ENCODE assay signal across 8 cellular contexts in genomic region chr22:40651563-40652501, GRCh38. TPM values are rescaled to one million over a fixed set of nuclear protein-coding genes. Genes with fewer than 3 reads are reported as not detected.
DNase-seq lines count a peak whose midpoint lies in the region; ATAC-seq and TF ChIP-seq lines count a peak whose summit lies in the region.

No MANE protein-coding gene starts in this region.

- no peaks in the 10 kb centered on the region for H3K36me3 Mint-ChIP-seq in T-helper 2 cell treated with Interferon-gamma antibody and Interleukin-4, amounts not matched to agents 5 μg/mL and 100 μg/mL, for 36 hours (ENCODE audit: low read depth)
- H3K36me3 Mint-ChIP-seq in progenitor cell of endocrine pancreas (ENCODE audit: insufficient read depth) (no peaks in the 10 kb centered on the region), type B pancreatic cell (no peaks in the 10 kb centered on the region)

- H3K27ac ChIP-seq in angular gyrus (ENCODE audit: low read depth, low read length): peak overlapping the region; percentile 98

- TF ChIP-seq CTCF in progenitor cell of endocrine pancreas (IDR thresholded peaks at IDR 0.05; ENCODE audit: unreplicated experiment): no peak
- no peak for TF ChIP-seq CTCF in type B pancreatic cell (conservative IDR thresholded peaks at IDR 0.05)

- no peaks in the 10 kb centered on the region for H3K9me3 Mint-ChIP-seq in T-helper 2 cell treated with Interferon-gamma antibody and Interleukin-4, amounts not matched to agents 5 μg/mL and 100 μg/mL, for 36 hours
- no peaks in the 10 kb centered on the region for H3K9me3 Mint-ChIP-seq in progenitor cell of endocrine pancreas (ENCODE audit: low read depth)
- H3K9me3 Mint-ChIP-seq in type B pancreatic cell: no peaks in the 10 kb centered on the region

- H3K27ac Mint-ChIP-seq in T-helper 2 cell treated with Interferon-gamma antibody and Interleukin-4, amounts not matched to agents 5 μg/mL and 100 μg/mL, for 36 hours: peak overlapping the region; percentile 92
- H3K27ac Mint-ChIP-seq in progenitor cell of endocrine pancreas (peak overlapping the region; percentile 95), type B pancreatic cell (peak overlapping the region; percentile 95)

- H3K27me3 Mint-ChIP-seq in T-helper 2 cell treated with Interferon-gamma antibody and Interleukin-4, amounts not matched to agents 5 μg/mL and 100 μg/mL, for 36 hours (ENCODE audit: low read depth): no peaks in the 10 kb centered on the region
- no peaks in the 10 kb centered on the region for H3K27me3 Mint-ChIP-seq in progenitor cell of endocrine pancreas
- H3K27me3 Mint-ChIP-seq in type B pancreatic cell: no peaks in the 10 kb centered on the region

- H3K4me3 Mint-ChIP-seq in T-helper 2 cell treated with Interferon-gamma antibody and Interleukin-4, amounts not matched to agents 5 μg/mL and 100 μg/mL, for 36 hours: peak overlapping the region; percentile 76
- peak overlapping the region; percentile 79 for H3K4me3 Mint-ChIP-seq in progenitor cell of endocrine pancreas (ENCODE audit: low read depth)
- H3K4me3 Mint-ChIP-seq in type B pancreatic cell: peak overlapping the region; percentile 88

- intact Hi-C loops in left cardiac atrium (cut with DNase I): no loop called here

- peak; percentile 84 to 89 for DNase-seq in AML-193 (lab: John Stamatoyannopoulos, UW)
- peak; percentile 99 for DNase-seq in H4 (ENCODE audit: low spot score)
- DNase-seq in NCI-H1930 (lab: John Stamatoyannopoulos, UW): peak; percentile 85 to 86
- peak; percentile 92 for DNase-seq in T-helper 2 cell treated with Interferon-gamma antibody and Interleukin-4, amounts not matched to agents 5 μg/mL and 100 μg/mL, for 36 hours (ENCODE audit: low spot score)
- peak; percentile 98 for DNase-seq in left cardiac atrium
- peak; percentile 44 for DNase-seq in progenitor cell of endocrine pancreas (ENCODE audit: low spot score, unreplicated experiment)
- peak; percentile 75 for DNase-seq in type B pancreatic cell (ENCODE audit: extremely low spot score, unreplicated experiment)

- H3K4me1 Mint-ChIP-seq in T-helper 2 cell treated with Interferon-gamma antibody and Interleukin-4, amounts not matched to agents 5 μg/mL and 100 μg/mL, for 36 hours (ENCODE audit: low read depth): peaks cover 12% of the 10 kb centered on the region
- H3K4me1 Mint-ChIP-seq in progenitor cell of endocrine pancreas (ENCODE audit: low read depth) (peaks cover 10% of the 10 kb centered on the region), type B pancreatic cell (ENCODE audit: unreplicated experiment) (peaks cover 25% of the 10 kb centered on the region)

- ATAC-seq in left cardiac atrium: peak; percentile 96 to 98

RNA-seq across cellular contexts. Expression of gene MRTFA, which starts 15.3 kb away (rescaled TPM):
- 13.6 and 20.5 TPM in 2 replicates for total RNA-seq in H4 (2014; rRNA removed; shearing (Covaris generic))
- total RNA-seq in left cardiac atrium (10 to 100 TPM; 28.8 to 34.3 TPM), progenitor cell of endocrine pancreas (54.4 and 61.9 TPM in 2 replicates), type B pancreatic cell (ENCODE audit: low replicate concordance) (42.3 and 49.8 TPM in 2 replicates)

RNA-seq across cellular contexts. Expression of gene MCHR1, which starts 27.5 kb away (rescaled TPM):
- not detected in 2 replicates for total RNA-seq in H4 (2014; rRNA removed; shearing (Covaris generic))
- total RNA-seq in left cardiac atrium (under 1 TPM; 0.21 TPM), progenitor cell of endocrine pancreas (0.19 and 0.38 TPM in 2 replicates), type B pancreatic cell (ENCODE audit: low replicate concordance) (0.17 and 6.9 TPM in 2 replicates)

Comparison
In these comparisons a context has a peak if more than half of its experiments do, and no peak if none do; other contexts are left out.
1. Peak in every context shown above with its lines: DNase-seq, ATAC-seq and H3K27ac ChIP-seq.
2. DNase-seq: peak in every context shown above with its lines; median percentile 99 in H4; 98 in left cardiac atrium; 92 in T-helper 2 cell treated with Interferon-gamma antibody and Interleukin-4, amounts not matched to agents 5 μg/mL and 100 μg/mL, for 36 hours; 86 in AML-193; 86 in NCI-H1930; 75 in type B pancreatic cell; 44 in progenitor cell of endocrine pancreas.